17 cellular contexts compared by ENCODE assay signal in the genomic region with DNA sequence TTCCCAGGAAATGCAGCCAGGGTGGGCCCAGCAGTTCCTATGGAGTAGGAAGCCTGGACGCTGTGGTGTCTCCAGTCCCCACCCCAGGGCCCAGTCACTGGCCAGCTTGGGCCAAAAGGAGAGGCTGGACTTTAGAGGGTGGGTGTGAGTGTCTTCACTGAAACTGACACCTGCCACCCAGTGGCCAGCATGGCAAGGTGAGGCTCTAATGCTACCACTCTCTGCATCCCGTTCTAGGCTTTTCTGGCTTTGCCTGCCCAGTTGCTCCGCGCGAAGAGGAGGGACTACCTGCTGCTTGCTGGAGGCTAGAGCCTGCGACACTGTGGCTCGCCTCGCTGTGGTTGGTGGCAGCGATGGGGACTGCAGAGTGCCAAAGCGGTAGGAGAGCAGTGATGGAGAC. TPM values are rescaled to one million over a fixed set of nuclear protein-coding genes. Genes with fewer than 3 reads are reported as not detected.
DNase-seq lines count a peak whose midpoint lies in the region; FAIRE-seq and TF ChIP-seq lines count a peak whose summit lies in the region.
"Had no signal": no experiment of that assay in that cellular context is flagged by ENCODE, and none has a peak within 500 bp of the region (broad histone marks: within the 10 kb centered on the region; RNA-seq: fewer than 3 reads in every experiment).

No MANE protein-coding gene starts in this region.

- H3K36me3 ChIP-seq in MM.1S (replicated peaks; ENCODE audit: insufficient read depth, low read length) (no peaks in the 10 kb centered on the region), H1 (ENCODE audit: control insufficient read depth in 2 of 4, insufficient read depth in 4 of 4, low read length in 3 of 4) (no peaks in the 10 kb centered on the region)
- H3K36me3 ChIP-seq: stomach, vagina had no signal

- no peak overlapping the region for H4K5ac ChIP-seq in H1 (ENCODE audit: insufficient read length, low read depth, low read length)

- TF ChIP-seq POLR2A in H1 (IDR thresholded peaks at IDR 0.05; ENCODE audit: control extremely low read depth in 1 of 2, low read depth in 2 of 2, low read length in 2 of 2), result no peak

- POLR2A ChIA-PET in H1 (lab: Charles Lee; ENCODE audit: partially characterized antibody), result no interaction called here

- H2BK20ac ChIP-seq in H1 (ENCODE audit: low read length), result no peak overlapping the region

- H2BK12ac ChIP-seq in H1 (ENCODE audit: low read depth, low read length), result peak overlapping the region; percentile 84; the same call in 1 of the 2 replicates

- H3K79me1 ChIP-seq in H1 (ENCODE audit: low read depth, low read length), result no peaks in the 10 kb centered on the region

- peak; percentile 49 to 53 for TF ChIP-seq RAD21 in H1 (IDR thresholded peaks at IDR 0.05 in 1 of 2, conservative IDR thresholded peaks at IDR 0.05 in 1 of 2; ENCODE audit: low read depth in 2 of 2, low read length in 2 of 2)

- no peaks in the 10 kb centered on the region for H3K9me2 ChIP-seq in MM.1S (replicated peaks; ENCODE audit: insufficient read depth, low read length)

- TF ChIP-seq EP300 in H1 (IDR thresholded peaks at IDR 0.05; ENCODE audit: borderline replicate concordance in 1 of 2, low read depth in 2 of 2, low read length in 2 of 2), result no peak

- H3K4me1 ChIP-seq in MM.1S (ENCODE audit: low read length) (no peaks in the 10 kb centered on the region), H1 (replicated peaks in 1 of 4; ENCODE audit: control insufficient read depth in 3 of 4, insufficient read depth in 4 of 4, low read length in 3 of 4) (no peaks in the 10 kb centered on the region)
- H3K4me1 ChIP-seq: stomach, vagina had no signal

- H3K27me3 Mint-ChIP-seq in neural crest cell (ENCODE audit: low read depth), result peaks cover 2% of the 10 kb centered on the region

- no peaks in the 10 kb centered on the region for H3K23me2 ChIP-seq in H1 (ENCODE audit: low read depth, low read length)

- H3K23ac ChIP-seq in H1 (ENCODE audit: insufficient read length), result no peak overlapping the region

- H3K18ac ChIP-seq in H1 (ENCODE audit: extremely low read depth, low read length), result no peak overlapping the region

- H2BK120ac ChIP-seq in H1 (replicated peaks; ENCODE audit: low read depth, low read length), result no peak overlapping the region

- no peaks in the 10 kb centered on the region for H3K4me1 Mint-ChIP-seq in neural crest cell

- H3K36me3 Mint-ChIP-seq in neural crest cell (ENCODE audit: low read depth), result no peaks in the 10 kb centered on the region

- CTCF ChIA-PET in H1 (lab: Charles Lee; ENCODE audit: partially characterized antibody), result interaction anchor here (0.8 to 1.0 kb wide), 2 partner anchors 42 to 97 kb away, joined by 3 read pairs; no protein-coding TSS in a partner anchor

- no peak overlapping the region for H3K4ac ChIP-seq in H1 (replicated peaks; ENCODE audit: insufficient read length, low read depth, low read length)

- DNase-seq in GM12864 (ENCODE audit: low read depth) (no peak), MM.1S (no peak), H1 (ENCODE audit: low read depth in 1 of 2, low spot score in 2 of 2) (peak; percentile 7 to 73), neural crest cell (ENCODE audit: low read depth, low spot score) (no peak), Kasumi-1 (lab: John Stamatoyannopoulos, UW) (no peak), NCI-H1694 (lab: John Stamatoyannopoulos, UW) (no peak), KG1 (lab: John Stamatoyannopoulos, UW) (no peak)
- DNase-seq: activated CD8-positive, alpha-beta memory T cell treated with anti-CD3 and anti-CD28 coated beads for 24 hours; erythroblast; glutamatergic neuron; NCI-H774; stomach had no signal

- 23% methylated on average over 5 of the region's 10 CpGs; no CpG with 5 or more reads in 1 of the 2 experiments for WGBS in H1 (ENCODE audit: extremely low coverage in 1 of 2, insufficient coverage in 1 of 2, insufficient read length in 1 of 2, insufficient replicate concordance in 2 of 2, low coverage in 1 of 2, low lambda C conversion rate in 2 of 2, missing lambda C conversion rate in 1 of 2), 2 experiments

- no peak overlapping the region for H3K4me3 Mint-ChIP-seq in neural crest cell

- H3K14ac ChIP-seq in H1 (ENCODE audit: insufficient read length), result no peak overlapping the region

- no peaks in the 10 kb centered on the region for H4K20me1 ChIP-seq in MM.1S (ENCODE audit: insufficient read depth, low read length)
- no peaks in the 10 kb centered on the region for H4K20me1 ChIP-seq in H1 (replicated peaks in 1 of 2; ENCODE audit: control insufficient read depth in 1 of 2, insufficient read depth in 2 of 2, low read length in 2 of 2)

- no peaks in the 10 kb centered on the region for H3K9me3 Mint-ChIP-seq in neural crest cell
- H3K9me3 Mint-ChIP-seq: activated T-helper 2 cell treated with anti-CD3 and anti-CD28 coated beads, Interferon-gamma antibody, Interleukin-2, Interleukin-4, amounts not matched to agents 10 μg/mL and 5 μg/mL and 100 μg/mL, durations not matched to agents 14 hours and 24 hours and 36 hours had no signal

- no peak overlapping the region for H2BK5ac ChIP-seq in H1 (ENCODE audit: low read depth, low read length)

- H3K79me2 ChIP-seq in MM.1S (ENCODE audit: low read length) (no peaks in the 10 kb centered on the region), H1 (ENCODE audit: control insufficient read depth in 1 of 2, insufficient read depth in 2 of 2, low read length in 2 of 2) (no peaks in the 10 kb centered on the region)

- peak overlapping the region; percentile 82; the same call in 1 of the 2 replicates for H4K8ac ChIP-seq in H1 (ENCODE audit: extremely low read depth, insufficient read depth, low read length)

- H3F3A ChIP-seq in MM.1S (ENCODE audit: insufficient read depth, low read length), result no peaks in the 10 kb centered on the region

- H2AK5ac ChIP-seq in H1 (ENCODE audit: low read depth, low read length), result no peak overlapping the region

- H2AFZ ChIP-seq in MM.1S (ENCODE audit: low read length), result no peak overlapping the region
- H2AFZ ChIP-seq in H1 (ENCODE audit: low read length), result peak overlapping the region; percentile 66; the same call in 1 of the 2 replicates

- H3K9me3 ChIP-seq in MM.1S (replicated peaks; ENCODE audit: insufficient read depth, low read length), result no peaks in the 10 kb centered on the region
- no peaks in the 10 kb centered on the region for H3K9me3 ChIP-seq in H1 (ENCODE audit: insufficient read depth in 2 of 2, low read depth in 1 of 2, low read length in 1 of 2)
- H3K9me3 ChIP-seq: stomach, vagina had no signal

- no peak overlapping the region for H3K27ac Mint-ChIP-seq in neural crest cell (ENCODE audit: unreplicated experiment)
- H3K27ac Mint-ChIP-seq: activated T-helper 2 cell treated with anti-CD3 and anti-CD28 coated beads, Interferon-gamma antibody, Interleukin-2, Interleukin-4, amounts not matched to agents 10 μg/mL and 5 μg/mL and 100 μg/mL, durations not matched to agents 14 hours and 24 hours and 36 hours had no signal

- TF ChIP-seq CTCF in GM12864 (IDR thresholded peaks at IDR 0.05; ENCODE audit: low read depth, low read length, missing control alignments) (peak; percentile 33), MM.1S (IDR thresholded peaks at IDR 0.05; ENCODE audit: low read length) (peak; percentile 11; the same call in 1 of the 2 replicates), H1 (IDR thresholded peaks at IDR 0.05; ENCODE audit: control extremely low read depth in 1 of 3, insufficient read depth in 1 of 3, low read depth in 1 of 3, low read length in 3 of 3) (peak; percentile 67 to 80 (median 67)), neural crest cell (conservative IDR thresholded peaks at IDR 0.05) (peak; percentile 31)

- no peak overlapping the region for H3K56ac ChIP-seq in H1 (replicated peaks; ENCODE audit: insufficient read length, low read depth, low read length)

- H4K91ac ChIP-seq in H1 (replicated peaks; ENCODE audit: insufficient read length, low read length), result no peak overlapping the region

- peak; percentile 87 for FAIRE-seq in H1 (lab: Jason Lieb, UNC)
- FAIRE-seq: colon had no signal

- H3K27ac ChIP-seq in MM.1S (ENCODE audit: low read length), result no peak overlapping the region
- no peak overlapping the region for H3K27ac ChIP-seq in H1 (ENCODE audit: low read depth, low read length)
- H3K27ac ChIP-seq: stomach, vagina had no signal

- H3K4me2 ChIP-seq in MM.1S (ENCODE audit: low read depth, low read length), result no peak overlapping the region
- no peak overlapping the region for H3K4me2 ChIP-seq in H1 (ENCODE audit: insufficient read depth in 1 of 2, low read depth in 2 of 2, low read length in 2 of 2)

- H3K27me3 ChIP-seq in MM.1S (replicated peaks; ENCODE audit: insufficient read depth, low read length) (no peaks in the 10 kb centered on the region), H1 (replicated peaks in 1 of 4; ENCODE audit: control insufficient read depth in 3 of 4, extremely low read depth in 1 of 4, insufficient read depth in 3 of 4, low read length in 3 of 4) (no peaks in the 10 kb centered on the region)
- H3K27me3 ChIP-seq: vagina had no signal

- H3K9ac ChIP-seq in MM.1S (ENCODE audit: low read length), result no peak overlapping the region
- H3K9ac ChIP-seq in H1 (replicated peaks in 1 of 4; ENCODE audit: extremely low read depth in 1 of 4, low read depth in 3 of 4, low read length in 3 of 4), result no peak overlapping the region

- no peak overlapping the region for H2BK15ac ChIP-seq in H1 (ENCODE audit: low read length)

- H3K4me3 ChIP-seq in GM12864 (ENCODE audit: low read depth, low read length) (no peak overlapping the region), MM.1S (ENCODE audit: low read length) (no peak overlapping the region), H1 (ENCODE audit: extremely low read depth in 1 of 4, insufficient read depth in 2 of 4, low read depth in 3 of 4, low read length in 4 of 4) (no peak overlapping the region)
- H3K4me3 ChIP-seq: stomach, vagina had no signal

TF ChIP-seq in H1, 55 proteins besides CTCF, POLR2A, EP300 and RAD21 (continues in another document):
- TF ChIP-seq, protein P1, sequence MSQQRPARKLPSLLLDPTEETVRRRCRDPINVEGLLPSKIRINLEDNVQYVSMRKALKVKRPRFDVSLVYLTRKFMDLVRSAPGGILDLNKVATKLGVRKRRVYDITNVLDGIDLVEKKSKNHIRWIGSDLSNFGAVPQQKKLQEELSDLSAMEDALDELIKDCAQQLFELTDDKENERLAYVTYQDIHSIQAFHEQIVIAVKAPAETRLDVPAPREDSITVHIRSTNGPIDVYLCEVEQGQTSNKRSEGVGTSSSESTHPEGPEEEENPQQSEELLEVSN (IDR thresholded peaks at IDR 0.05), result no peak
- TF ChIP-seq POU5F1 (IDR thresholded peaks at IDR 0.05; ENCODE audit: low read depth, low read length) (no peak), JUND (IDR thresholded peaks at IDR 0.05; ENCODE audit: low read length) (no peak)

RNA-seq across cellular contexts. Expression of a gene that starts 35.4 kb away (rescaled TPM):
- total RNA-seq in H1 (2021; fragmentation: NEBNext Ultra II Directional; extraction: Animal tissue kit (Norgen Biotek cat#: 25700)), result not detected in 2 replicates
- 0.25 and 0.50 TPM in 2 replicates for polyA plus RNA-seq in H1 (2011; rRNA removed)
- polyA plus RNA-seq in H1 (2011; cell fraction: cytosol; rRNA removed), result 0.25 TPM
- 0.51 TPM for polyA plus RNA-seq in H1 (2011; cell fraction: nucleus; rRNA removed)
- 0.26 to 0.69 TPM (median 0.31 TPM) in 4 replicates for polyA plus RNA-seq in H1 (2012, experiment 1 of 2)
- polyA plus RNA-seq in H1 (2012, experiment 2 of 2), result 0.24 TPM
- polyA plus RNA-seq in H1 (2013, experiment 1 of 2), result 0.26 TPM
- polyA plus RNA-seq in H1 (2013, experiment 2 of 2), result 0.35 TPM
- polyA minus RNA-seq in H1 (2011; rRNA and poly(A)+ RNA removed), result 0.19 and 0.73 TPM in 2 replicates
- polyA minus RNA-seq in H1 (2011; cell fraction: cytosol; rRNA and poly(A)+ RNA removed), result not detected
- polyA minus RNA-seq in H1 (2011; cell fraction: nucleus; rRNA and poly(A)+ RNA removed), result 0.50 TPM
- total RNA-seq in neural crest cell, result not detected in 2 replicates
- total RNA-seq: activated T-helper 2 cell treated with anti-CD3 and anti-CD28 coated beads, Interferon-gamma antibody, Interleukin-2, Interleukin-4, amounts not matched to agents 10 μg/mL and 5 μg/mL and 100 μg/mL, durations not matched to agents 14 hours and 24 hours and 36 hours; posterior vena cava; stomach; vagina had no signal
- polyA plus RNA-seq: BJ had no signal

Comparison
In these comparisons a context has a peak if more than half of its experiments do, and no peak if none do; other contexts are left out.
1. DNase-seq: peak in H1 (2 of 2); none in GM12864 (single experiment), MM.1S (single experiment), neural crest cell (single experiment), Kasumi-1 (0 of 2), NCI-H1694 (single experiment) and KG1 (single experiment).
2. CTCF ChIP-seq: peak in every context shown above with its lines; median percentile 67 in H1; 33 in GM12864; 31 in neural crest cell; 11 in MM.1S.